ENCODE assay signal across 14 cellular contexts in the genomic region with DNA sequence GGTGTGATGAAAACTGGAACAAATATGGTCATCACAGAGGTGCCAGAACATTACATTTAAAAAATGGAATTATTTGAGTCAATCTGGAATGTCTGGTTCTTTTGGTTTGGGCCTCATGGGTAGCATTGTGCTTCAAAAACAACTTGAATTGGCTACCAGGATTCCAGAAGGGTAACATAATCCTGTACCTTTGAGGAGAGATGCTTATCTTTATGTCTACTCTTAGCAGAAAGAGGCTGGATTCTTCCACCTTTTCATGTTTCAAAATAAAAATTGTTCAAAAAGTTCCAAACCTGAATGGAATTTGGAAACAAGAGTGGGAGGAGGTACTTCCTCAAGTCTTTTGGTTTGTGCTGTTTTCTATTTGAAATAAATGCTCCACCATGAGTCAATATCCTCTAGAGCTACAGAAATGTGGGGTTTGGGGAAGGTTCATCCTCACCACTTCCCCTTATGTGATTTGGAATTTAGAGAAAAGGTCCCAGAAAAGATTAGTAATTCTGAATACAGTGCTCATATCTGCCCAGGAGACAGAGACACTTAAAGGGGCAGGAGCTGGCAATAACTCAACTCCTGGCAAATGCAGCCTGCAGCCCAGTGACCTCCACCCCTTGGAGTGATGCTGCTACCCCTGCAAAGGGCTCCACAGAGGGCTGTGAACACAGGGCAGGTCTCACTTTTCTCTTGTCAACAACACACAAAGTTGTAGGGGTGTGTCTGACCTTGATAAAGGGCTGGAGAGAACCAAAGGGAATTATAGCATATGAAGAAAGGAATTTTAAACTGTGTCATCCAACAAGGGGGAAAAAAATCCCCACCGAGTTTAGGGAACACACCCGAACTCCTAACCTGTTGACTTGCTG.
DNase-seq lines count a peak whose midpoint lies in the region; ATAC-seq and TF ChIP-seq lines count a peak whose summit lies in the region.
"Had no signal": no experiment of that assay in that cellular context is flagged by ENCODE, and none has a peak within 500 bp of the region (broad histone marks: within the 10 kb centered on the region; RNA-seq: fewer than 3 reads in every experiment).

No MANE protein-coding gene starts in this region.

- POLR2A ChIA-PET in PC-9 (lab: Charles Lee; ENCODE audit: unreplicated experiment), result no interaction called here

- no peaks in the 10 kb centered on the region for H3K9me2 ChIP-seq in PC-9 (ENCODE audit: insufficient read depth)
- no peaks in the 10 kb centered on the region for H3K9me2 ChIP-seq in hepatocyte (replicated peaks; ENCODE audit: insufficient read depth)

- no peak for TF ChIP-seq POLR2A in ovary (IDR thresholded peaks at IDR 0.05)

- H3K4me1 Mint-ChIP-seq in stimulated activated naive B cell treated with anti-CD40 and anti-IgM and Interleukin-4, amounts not matched to agents 10 μg/mL and 1 μg/mL and 100 μg/mL, for 72 hours, result peaks cover 15% of the 10 kb centered on the region in 2 donors

- intact Hi-C loops in PC-9 (cut with micrococcal nuclease; ENCODE audit: unreplicated experiment), result loop anchor here (1.0 to 2.0 kb wide), 2 partner anchors 75 to 440 kb away; a partner anchor contains a TSS
- intact Hi-C loops in ovary (cut with DNase I), result no loop called here

- no peaks in the 10 kb centered on the region for H3K27me3 Mint-ChIP-seq in stimulated activated naive B cell treated with anti-CD40 and anti-IgM and Interleukin-4, amounts not matched to agents 10 μg/mL and 1 μg/mL and 100 μg/mL, for 72 hours

- peak overlapping the region; percentile 46 for H3K4me2 ChIP-seq in PC-9
- H3K4me2 ChIP-seq in hepatocyte, result no peak overlapping the region

- H3K9me3 ChIP-seq in PC-9 (ENCODE audit: insufficient read depth, low read depth) (no peaks in the 10 kb centered on the region), ovary (no peaks in the 10 kb centered on the region), hepatocyte (ENCODE audit: low read depth) (no peaks in the 10 kb centered on the region)
- H3K9me3 ChIP-seq: testis had no signal

- H4K20me1 ChIP-seq in PC-9 (ENCODE audit: insufficient read depth) (no peaks in the 10 kb centered on the region), hepatocyte (ENCODE audit: insufficient read depth, poor library complexity, severe bottlenecking) (no peaks in the 10 kb centered on the region)

- H3K4me3 Mint-ChIP-seq in stimulated activated naive B cell treated with anti-CD40 and anti-IgM and Interleukin-4, amounts not matched to agents 10 μg/mL and 1 μg/mL and 100 μg/mL, for 72 hours, result no peak overlapping the region
- H3K4me3 Mint-ChIP-seq: endodermal cell had no signal

- no peaks in the 10 kb centered on the region for H3K36me3 ChIP-seq in PC-9 (ENCODE audit: low read depth)
- no peaks in the 10 kb centered on the region for H3K36me3 ChIP-seq in ovary
- H3K36me3 ChIP-seq in hepatocyte (replicated peaks; ENCODE audit: insufficient read depth, low read depth), result no peaks in the 10 kb centered on the region
- H3K36me3 ChIP-seq: WERI-Rb-1 had no signal

- H3K4me3 ChIP-seq in PC-9 (peak overlapping the region; percentile 8; the same call in 1 of the 2 replicates), fibroblast of pulmonary artery (replicated peaks; ENCODE audit: low read depth, low read length) (no peak overlapping the region), ovary (no peak overlapping the region), hepatocyte (no peak overlapping the region)
- H3K4me3 ChIP-seq: testis had no signal

- DNase-seq in HCEC 1CT, result peak; percentile 45
- DNase-seq in PC-9, result peak; percentile 4 to 37
- peak; percentile 45 for DNase-seq in fibroblast of pulmonary artery (ENCODE audit: low read depth)
- DNase-seq in stimulated activated naive B cell treated with anti-CD40 and anti-IgM and Interleukin-4, amounts not matched to agents 10 μg/mL and 1 μg/mL and 100 μg/mL, for 72 hours, result no peak
- no peak for DNase-seq in activated CD8-positive, alpha-beta memory T cell treated with anti-CD3 and anti-CD28 coated beads, Interleukin-2, amount 50 U/mL, for 4 hours
- DNase-seq in ovary, result no peak
- DNase-seq in hepatocyte (ENCODE audit: low spot score), result no peak
- no peak for DNase-seq in T-helper 2 cell
- DNase-seq: amniotic stem cell, endodermal cell, midbrain, NCI-H1105, testis, WERI-Rb-1 had no signal

- peak overlapping the region; percentile 62 for H2AFZ ChIP-seq in PC-9
- H2AFZ ChIP-seq in hepatocyte, result no peak overlapping the region

- CTCF ChIA-PET in PC-9 (lab: Charles Lee), result no interaction called here

- ATAC-seq in stimulated activated naive B cell treated with anti-CD40 and anti-IgM and Interleukin-4, amounts not matched to agents 10 μg/mL and 1 μg/mL and 100 μg/mL, for 72 hours (replicated peaks), result peak; percentile 54 to 75

- H3K79me2 ChIP-seq in PC-9 (ENCODE audit: low read depth) (no peaks in the 10 kb centered on the region), hepatocyte (no peaks in the 10 kb centered on the region)

- H3K36me3 Mint-ChIP-seq in stimulated activated naive B cell treated with anti-CD40 and anti-IgM and Interleukin-4, amounts not matched to agents 10 μg/mL and 1 μg/mL and 100 μg/mL, for 72 hours, result no peaks in the 10 kb centered on the region

- TF ChIP-seq EP300 in ovary (IDR thresholded peaks at IDR 0.05), result no peak

- WGBS in ovary, 3 donors, result 60 to 72% (median 66%) methylated on average over 2 of the region's 2 CpGs
- 90% methylated on average over 2 of the region's 2 CpGs for WGBS in hepatocyte (ENCODE audit: low lambda C conversion rate, missing lambda C conversion rate)

- TF ChIP-seq CTCF in PC-9 (conservative IDR thresholded peaks at IDR 0.05), result no peak
- no peak for TF ChIP-seq CTCF in fibroblast of pulmonary artery (IDR thresholded peaks at IDR 0.05; ENCODE audit: low read length, missing control alignments)
- no peak for TF ChIP-seq CTCF in ovary (IDR thresholded peaks at IDR 0.05)
- TF ChIP-seq CTCF in hepatocyte (IDR thresholded peaks at IDR 0.05; ENCODE audit: poor library complexity), result no peak

- H3F3A ChIP-seq in PC-9 (ENCODE audit: insufficient read depth, low read depth), result peaks cover 17% of the 10 kb centered on the region; the same call in 1 of the 2 replicates

- H3K27ac Mint-ChIP-seq in stimulated activated naive B cell treated with anti-CD40 and anti-IgM and Interleukin-4, amounts not matched to agents 10 μg/mL and 1 μg/mL and 100 μg/mL, for 72 hours, result no peak overlapping the region
- H3K27ac Mint-ChIP-seq: endodermal cell had no signal

- BruUV-seq in PC-9 (replicated peaks; lab: Mats Ljungman, UMichigan), result no TSS peak

- H3K27me3 ChIP-seq in PC-9 (ENCODE audit: insufficient read depth, low read depth), result no peaks in the 10 kb centered on the region
- H3K27me3 ChIP-seq in ovary, result no peaks in the 10 kb centered on the region
- H3K27me3 ChIP-seq in hepatocyte, result no peaks in the 10 kb centered on the region
- H3K27me3 ChIP-seq: testis had no signal

- peaks cover 23% of the 10 kb centered on the region for H3K4me1 ChIP-seq in PC-9 (replicated peaks; ENCODE audit: insufficient read depth)
- peaks cover 5% of the 10 kb centered on the region for H3K4me1 ChIP-seq in ovary (ENCODE audit: insufficient read depth)
- H3K4me1 ChIP-seq in hepatocyte (ENCODE audit: insufficient read depth), result no peaks in the 10 kb centered on the region

- no peaks in the 10 kb centered on the region for H3K9me3 Mint-ChIP-seq in stimulated activated naive B cell treated with anti-CD40 and anti-IgM and Interleukin-4, amounts not matched to agents 10 μg/mL and 1 μg/mL and 100 μg/mL, for 72 hours
- H3K9me3 Mint-ChIP-seq: endodermal cell had no signal

- peak overlapping the region; percentile 55 for H3K27ac ChIP-seq in PC-9
- H3K27ac ChIP-seq in ovary, result no peak overlapping the region
- no peak overlapping the region for H3K27ac ChIP-seq in hepatocyte
- H3K27ac ChIP-seq: WERI-Rb-1 had no signal

Comparison
In these comparisons a context has a peak if more than half of its experiments do, and no peak if none do; other contexts are left out.
1. DNase-seq: peak in HCEC 1CT (single experiment), PC-9 (2 of 2) and fibroblast of pulmonary artery (single experiment); none in stimulated activated naive B cell treated with anti-CD40 and anti-IgM and Interleukin-4, amounts not matched to agents 10 μg/mL and 1 μg/mL and 100 μg/mL, for 72 hours (single experiment), activated CD8-positive, alpha-beta memory T cell treated with anti-CD3 and anti-CD28 coated beads, Interleukin-2, amount 50 U/mL, for 4 hours (single experiment), ovary (0 of 5), hepatocyte (single experiment) and T-helper 2 cell (0 of 5).